15 cellular contexts compared by ENCODE assay signal in genomic region chr1:63777286-63777685, GRCh38. TPM values are rescaled to one million over a fixed set of nuclear protein-coding genes. Genes with fewer than 3 reads are reported as not detected.
A peak's percentile ranks its signal among the peaks of the same experiment; 100 is the strongest.
DNase-seq lines count a peak whose midpoint lies in the region; ATAC-seq and TF ChIP-seq lines count a peak whose summit lies in the region.
"Had no signal": no experiment of that assay in that cellular context is flagged by ENCODE, and none has a peak within 500 bp of the region (broad histone marks: within the 10 kb centered on the region; RNA-seq: fewer than 3 reads in every experiment).

No MANE protein-coding gene starts in this region.

- no peak overlapping the region for H4K12ac ChIP-seq in trophoblast cell (ENCODE audit: low read depth, low read length)

- H3K27ac Mint-ChIP-seq in H9, result peak overlapping the region; percentile 17 to 100 (median 99); a peak in 6 of 7 replicates
- H3K27ac Mint-ChIP-seq: B cell had no signal

- H3K4me1 ChIP-seq in H9 (ENCODE audit: insufficient read depth, low read length) (peaks cover 38% of the 10 kb centered on the region; the same call in 1 of the 2 replicates), Panc1 (ENCODE audit: control insufficient read depth, insufficient read depth, low read length) (peaks cover 64% of the 10 kb centered on the region), trophoblast cell (ENCODE audit: control insufficient read depth in 1 of 2, insufficient read depth in 2 of 2, low read length in 2 of 2) (peaks cover 4 to 11% of the 10 kb centered on the region in 2 experiments), gastrocnemius medialis (peaks cover 7 to 23% of the 10 kb centered on the region in 2 donors)

- peak; percentile 41; the same call in 2 of the 3 replicates for TF ChIP-seq CTCF in H9 (conservative IDR thresholded peaks at IDR 0.05)
- TF ChIP-seq CTCF in Panc1 (IDR thresholded peaks at IDR 0.05), result peak; percentile 46
- TF ChIP-seq CTCF in fibroblast of mammary gland (conservative IDR thresholded peaks at IDR 0.05; ENCODE audit: control insufficient read depth, insufficient read depth, low read depth, low read length), result peak; percentile 34
- no peak for TF ChIP-seq CTCF in gastrocnemius medialis (IDR thresholded peaks at IDR 0.05 in 4 of 5, conservative IDR thresholded peaks at IDR 0.05 in 1 of 5)

- H3K9me3 ChIP-seq in H9 (ENCODE audit: control insufficient read depth, low read depth, low read length) (no peaks in the 10 kb centered on the region), Panc1 (ENCODE audit: control insufficient read depth, insufficient read depth, low read depth, low read length) (no peaks in the 10 kb centered on the region), trophoblast cell (ENCODE audit: insufficient read depth, low read depth, low read length) (no peaks in the 10 kb centered on the region), gastrocnemius medialis (no peaks in the 10 kb centered on the region)

- H2BK120ac ChIP-seq in H9 (ENCODE audit: low read depth, low read length, poor library complexity, severe bottlenecking) (no peak overlapping the region), trophoblast cell (ENCODE audit: insufficient read depth, low read length, poor library complexity) (no peak overlapping the region)

- H3K27ac ChIP-seq in H9 (ENCODE audit: insufficient read length, low read depth, low read length) (no peak overlapping the region), Panc1 (ENCODE audit: low read length) (peak overlapping the region; percentile 78), trophoblast cell (ENCODE audit: low read depth, low read length) (no peak overlapping the region), gastrocnemius medialis (no peak overlapping the region)

- ATAC-seq in Panc1 (no peak), gastrocnemius medialis (no peak), HG03460 (IDR thresholded peaks at IDR 0.05; ENCODE audit: unreplicated experiment) (no peak)
- ATAC-seq: Right ventricle myocardium inferior had no signal

- H4K8ac ChIP-seq in H9 (replicated peaks; ENCODE audit: insufficient read length, low read depth, low read length), result no peak overlapping the region
- no peak overlapping the region for H4K8ac ChIP-seq in trophoblast cell (ENCODE audit: low read depth, low read length)

- H2BK20ac ChIP-seq in H9 (ENCODE audit: low read depth, low read length, poor library complexity, severe bottlenecking), result no peak overlapping the region

- H3K27me3 Mint-ChIP-seq in H9 (ENCODE audit: low read depth), result no peaks in the 10 kb centered on the region

- peaks cover 2 to 9% (median 4%) of the 10 kb centered on the region in 3 experiments; a peak in 6 of 7 replicates for H3K36me3 Mint-ChIP-seq in H9 (ENCODE audit: insufficient read depth in 1 of 3, low read depth in 3 of 3)

- H2AFZ ChIP-seq in H9 (ENCODE audit: low read length) (no peak overlapping the region), trophoblast cell (ENCODE audit: insufficient read depth, low read length, poor library complexity) (no peak overlapping the region)

- H3K4me2 ChIP-seq in H9 (ENCODE audit: insufficient read depth, insufficient read length, low read length) (no peak overlapping the region), trophoblast cell (ENCODE audit: low read length) (peak overlapping the region; percentile 17)

- no peak overlapping the region for H3K56ac ChIP-seq in H9 (ENCODE audit: insufficient read length, low read depth, low read length)

- in situ Hi-C loops in Panc1 (cut with HindIII; ENCODE audit: low pct_unique_long_range_greater_than_20kb, low sequenced_read_pairs) (no loop called here), gastrocnemius medialis (cut with MboI; ENCODE audit: low sequenced_read_pairs in 4 of 4) (loop anchor here in 2 of 4 donors (10.0 kb wide), 2 partner anchors 358 to 368 kb away; no protein-coding TSS in a partner anchor)

- H2BK15ac ChIP-seq in H9 (ENCODE audit: low read depth, low read length), result no peak overlapping the region

- H3K79me2 ChIP-seq in H9 (ENCODE audit: insufficient read depth, low read length) (peaks cover 49% of the 10 kb centered on the region), trophoblast cell (ENCODE audit: control insufficient read depth, insufficient read depth, low read length, poor library complexity) (peaks cover 22% of the 10 kb centered on the region)

- H3K23me2 ChIP-seq in H9 (ENCODE audit: insufficient read length, low read depth, low read length, poor library complexity, severe bottlenecking), result peaks cover 13% of the 10 kb centered on the region

- CTCF ChIA-PET in Panc1 (lab: Charles Lee), result interaction anchor here (1.0 kb wide), 1 partner anchor 17 kb away, joined by 3 read pairs; no protein-coding TSS in a partner anchor

- WGBS in H9 (ENCODE audit: extremely low coverage, insufficient read length, low lambda C conversion rate), result no CpG with 5 or more reads among the region's 2 CpGs
- WGBS in trophoblast cell (ENCODE audit: extremely low coverage, insufficient coverage, insufficient read length), result no CpG with 5 or more reads among the region's 2 CpGs

- H3K4me3 Mint-ChIP-seq in H9, result peak overlapping the region; percentile 93 to 97
- H3K4me3 Mint-ChIP-seq: B cell had no signal

- H2BK5ac ChIP-seq in H9 (ENCODE audit: insufficient read length, low read length) (no peak overlapping the region), trophoblast cell (ENCODE audit: low read depth, low read length, poor library complexity) (no peak overlapping the region)

- H3K36me3 ChIP-seq in Panc1 (ENCODE audit: control insufficient read depth, insufficient read depth, low read length) (no peaks in the 10 kb centered on the region), trophoblast cell (ENCODE audit: control insufficient read depth in 1 of 2, insufficient read depth in 2 of 2, low read length in 2 of 2) (no peaks in the 10 kb centered on the region), gastrocnemius medialis (no peaks in the 10 kb centered on the region), H7 (replicated peaks; ENCODE audit: control insufficient read depth, insufficient read depth, low read length) (no peaks in the 10 kb centered on the region)

- H3K79me1 ChIP-seq in H9 (ENCODE audit: insufficient read depth, low read depth, low read length, poor library complexity, severe bottlenecking) (peaks cover 4% of the 10 kb centered on the region), trophoblast cell (ENCODE audit: low read length) (peaks cover 27% of the 10 kb centered on the region)

- H3K9ac ChIP-seq in H9 (ENCODE audit: extremely low read depth, insufficient read length, low read length) (no peak overlapping the region), trophoblast cell (ENCODE audit: low read length) (no peak overlapping the region)

- DNase-seq in H9 (no peak), Panc1 (ENCODE audit: low read depth, low spot score) (no peak), fibroblast of mammary gland (ENCODE audit: low read depth) (peak; percentile 16), trophoblast cell (no peak), gastrocnemius medialis (no peak), activated gamma-delta T cell (lab: John Stamatoyannopoulos, UW) (no peak), H7 (no peak)
- DNase-seq: anterior cingulate cortex, cortex of kidney, glutamatergic neuron, retina, T-helper 2 cell had no signal

- no peak overlapping the region for H2AK5ac ChIP-seq in H9 (ENCODE audit: insufficient read length, low read length)
- H2AK5ac ChIP-seq in trophoblast cell (ENCODE audit: low read length), result no peak overlapping the region

- H3K23ac ChIP-seq in H9 (ENCODE audit: insufficient read length, low read depth, low read length), result no peak overlapping the region
- no peak overlapping the region for H3K23ac ChIP-seq in trophoblast cell (ENCODE audit: low read length)

- no peak overlapping the region for H4K5ac ChIP-seq in H9 (ENCODE audit: insufficient read length, low read depth, low read length)

- peak overlapping the region; percentile 7 to 88; a peak in 1 of 4 replicates for H3K4me3 ChIP-seq in Panc1 (ENCODE audit: low read depth in 2 of 2, low read length in 2 of 2)
- H3K4me3 ChIP-seq in fibroblast of mammary gland (ENCODE audit: control insufficient read depth, low read depth, low read length), result no peak overlapping the region
- no peak overlapping the region for H3K4me3 ChIP-seq in trophoblast cell (ENCODE audit: low read depth, low read length)
- no peak overlapping the region for H3K4me3 ChIP-seq in gastrocnemius medialis
- no peak overlapping the region for H3K4me3 ChIP-seq in H7 (ENCODE audit: insufficient read depth, low read depth, low read length)

- TF ChIP-seq POLR2A in gastrocnemius medialis (IDR thresholded peaks at IDR 0.05), result no peak

- no peak overlapping the region for H2BK12ac ChIP-seq in H9 (ENCODE audit: insufficient read length, low read depth, low read length)
- no peak overlapping the region for H2BK12ac ChIP-seq in trophoblast cell (ENCODE audit: low read length)

- no peak overlapping the region for H3T11ph ChIP-seq in H9 (ENCODE audit: low read length)

- intact Hi-C loops in Panc1 (cut with micrococcal nuclease; ENCODE audit: unreplicated experiment) (loop anchor here (10.0 kb wide), 4 partner anchors 88 to 468 kb away; no protein-coding TSS in a partner anchor), gastrocnemius medialis (cut with DNase I; ENCODE audit: low total_unique reads) (loop anchor here (10.0 kb wide), 1 partner anchor 278 kb away; no protein-coding TSS in a partner anchor)

- no peaks in the 10 kb centered on the region; a peak in 1 of 5 replicates for H3K9me3 Mint-ChIP-seq in H9

- H3K4me1 Mint-ChIP-seq in H9, result peaks cover 74 to 82% of the 10 kb centered on the region in 2 experiments

- H3K14ac ChIP-seq in H9 (ENCODE audit: insufficient read depth, low read length) (no peak overlapping the region), trophoblast cell (ENCODE audit: low read length) (no peak overlapping the region)

- no peaks in the 10 kb centered on the region for H4K20me1 ChIP-seq in H9 (ENCODE audit: control insufficient read depth, insufficient read depth, insufficient read length)

- H3K18ac ChIP-seq in H9 (ENCODE audit: insufficient read length, low read depth, low read length), result no peak overlapping the region
- no peak overlapping the region for H3K18ac ChIP-seq in trophoblast cell (ENCODE audit: low read length)

- no peak overlapping the region for H4K91ac ChIP-seq in H9 (ENCODE audit: insufficient read length, low read depth, low read length)
- H4K91ac ChIP-seq in trophoblast cell (ENCODE audit: low read depth, low read length), result no peak overlapping the region

- H3K27me3 ChIP-seq in H9 (ENCODE audit: insufficient read depth, low read length), result no peaks in the 10 kb centered on the region
- no peaks in the 10 kb centered on the region for H3K27me3 ChIP-seq in Panc1 (ENCODE audit: control insufficient read depth, insufficient read depth, low read length)
- no peaks in the 10 kb centered on the region for H3K27me3 ChIP-seq in trophoblast cell (ENCODE audit: insufficient read depth, low read length)
- H3K27me3 ChIP-seq in gastrocnemius medialis, result no peaks in the 10 kb centered on the region
- H3K27me3 ChIP-seq in H7 (ENCODE audit: control insufficient read depth, insufficient read depth, low read length), result no peaks in the 10 kb centered on the region

- no TSS peak for BruUV-seq in Panc1 (replicated peaks; lab: Mats Ljungman, UMichigan)

- POLR2A ChIA-PET in Panc1 (lab: Charles Lee), result no interaction called here

- no peak overlapping the region for H3K4ac ChIP-seq in H9 (ENCODE audit: low read depth, low read length)
- H3K4ac ChIP-seq in trophoblast cell (ENCODE audit: low read depth, low read length), result peak overlapping the region; percentile 52

RNA-seq across cellular contexts. Expression of gene ROR1, which starts 3.5 kb away (rescaled TPM):
- total RNA-seq in H9 (2021), result 75.9 and 76.4 TPM in 2 replicates
- 19.3 TPM for total RNA-seq in Panc1 (2021; ENCODE audit: unreplicated experiment)
- 7.8 TPM for polyA plus RNA-seq in Panc1 (2012; ENCODE audit: insufficient read length)
- polyA plus RNA-seq in trophoblast cell (2013), result 29.9 and 31.0 TPM in 2 replicates
- total RNA-seq in gastrocnemius medialis, result 1 to 10 TPM; 2.5 to 4.3 (median 3.6) TPM
- total RNA-seq in H7 (2014; rRNA removed; shearing (Covaris generic)), result 63.4 and 94.3 TPM in 2 replicates

Comparison
In these comparisons a context has a peak if more than half of its experiments do, and no peak if none do; other contexts are left out.
1. CTCF ChIP-seq: peak in H9 (single experiment), Panc1 (single experiment) and fibroblast of mammary gland (single experiment); none in gastrocnemius medialis (0 of 5).
2. H3K4me3 ChIP-seq: peak in Panc1 (2 of 2); none in fibroblast of mammary gland (single experiment), trophoblast cell (single experiment), gastrocnemius medialis (0 of 4) and H7 (single experiment).